In genomic region chr3:173221010-173221409, GRCh38 we compare ENCODE assay signal across 12 cellular contexts.
DNase-seq lines count a peak whose midpoint lies in the region; ATAC-seq and TF ChIP-seq lines count a peak whose summit lies in the region.
"Had no signal": no experiment of that assay in that cellular context is flagged by ENCODE, and none has a peak within 500 bp of the region (broad histone marks: within the 10 kb centered on the region; RNA-seq: fewer than 3 reads in every experiment).

No MANE protein-coding gene starts in this region.

- no peaks in the 10 kb centered on the region for H3K4me1 Mint-ChIP-seq in activated naive CD4-positive, alpha-beta T cell treated with anti-CD3 and anti-CD28 coated beads, Interleukin-2, amount 10 ng/mL, durations not matched to agents 7 days and 5 days
- H3K4me1 Mint-ChIP-seq: IgD-negative memory B cell had no signal

- H3K27ac ChIP-seq in PC-9 (no peak overlapping the region), uterus (no peak overlapping the region), ascending aorta (no peak overlapping the region)
- H3K27ac ChIP-seq: pancreas had no signal

- H3K9me3 ChIP-seq in PC-9 (ENCODE audit: insufficient read depth, low read depth) (no peaks in the 10 kb centered on the region), uterus (no peaks in the 10 kb centered on the region), ascending aorta (peaks cover 0 to 6% of the 10 kb centered on the region in 2 donors), MG63 (no peaks in the 10 kb centered on the region)
- H3K9me3 ChIP-seq: pancreas had no signal

- ATAC-seq in GM18868 (IDR thresholded peaks at IDR 0.05; ENCODE audit: unreplicated experiment) = peak; percentile 55
- ATAC-seq: pancreas had no signal

- intact Hi-C loops in PC-9 (cut with micrococcal nuclease; ENCODE audit: unreplicated experiment) = loop anchor here (10.0 kb wide), 1 partner anchor 334 kb away; no protein-coding TSS in a partner anchor
- intact Hi-C loops in uterus (cut with DNase I; ENCODE audit: low total_unique reads) = no loop called here
- intact Hi-C loops in ascending aorta (cut with DNase I) = no loop called here

- H3K36me3 ChIP-seq in PC-9 (ENCODE audit: low read depth) = no peaks in the 10 kb centered on the region
- no peaks in the 10 kb centered on the region for H3K36me3 ChIP-seq in uterus
- H3K36me3 ChIP-seq in ascending aorta = no peaks in the 10 kb centered on the region
- H3K36me3 ChIP-seq in MG63 = no peaks in the 10 kb centered on the region
- H3K36me3 ChIP-seq: pancreas had no signal

- DNase-seq in AG10803 (ENCODE audit: low read depth) (peak; percentile 1), PC-9 (peak; percentile 11 to 31), fibroblast of peridontal ligament (ENCODE audit: extremely low read depth) (peak; percentile 13), uterus (no peak), ascending aorta (ENCODE audit: low spot score in 2 of 2) (no peak), MG63 (no peak)
- DNase-seq in activated naive CD4-positive, alpha-beta T cell treated with anti-CD3 and anti-CD28 coated beads, Interleukin-2, amount 10 ng/mL, durations not matched to agents 7 days and 5 days = no peak
- DNase-seq: pancreas; stimulated activated CD8-positive, alpha-beta memory T cell treated with anti-CD3 and anti-CD28 coated beads, Interleukin-4, amount 100 ng/mL, for 48 hours; T-helper 9 cell had no signal

- POLR2A ChIA-PET in PC-9 (lab: Charles Lee; ENCODE audit: unreplicated experiment) = interaction anchor here (0.7 kb wide), 1 partner anchor 1643 kb away, joined by 4 read pairs; no protein-coding TSS in a partner anchor

- H3K4me1 ChIP-seq in PC-9 (replicated peaks; ENCODE audit: insufficient read depth) = no peaks in the 10 kb centered on the region
- H3K4me1 ChIP-seq in uterus = no peaks in the 10 kb centered on the region
- no peaks in the 10 kb centered on the region for H3K4me1 ChIP-seq in ascending aorta
- H3K4me1 ChIP-seq: pancreas had no signal

- no peak overlapping the region for H3K4me3 Mint-ChIP-seq in activated naive CD4-positive, alpha-beta T cell treated with anti-CD3 and anti-CD28 coated beads, Interleukin-2, amount 10 ng/mL, durations not matched to agents 7 days and 5 days
- H3K4me3 Mint-ChIP-seq: IgD-negative memory B cell had no signal

- CTCF ChIA-PET in PC-9 (lab: Charles Lee) = no interaction called here
- CTCF ChIA-PET in activated naive CD4-positive, alpha-beta T cell treated with anti-CD3 and anti-CD28 coated beads, Interleukin-2, amount 10 ng/mL, durations not matched to agents 7 days and 5 days (lab: Charles Lee) = interaction anchor here (0.6 kb wide), 1 partner anchor 82 kb away, joined by 3 read pairs; no protein-coding TSS in a partner anchor

- H3F3A ChIP-seq in PC-9 (ENCODE audit: insufficient read depth, low read depth) = no peaks in the 10 kb centered on the region

- H3K27ac Mint-ChIP-seq in activated naive CD4-positive, alpha-beta T cell treated with anti-CD3 and anti-CD28 coated beads, Interleukin-2, amount 10 ng/mL, durations not matched to agents 7 days and 5 days = no peak overlapping the region
- H3K27ac Mint-ChIP-seq: IgD-negative memory B cell had no signal

- H3K36me3 Mint-ChIP-seq in activated naive CD4-positive, alpha-beta T cell treated with anti-CD3 and anti-CD28 coated beads, Interleukin-2, amount 10 ng/mL, durations not matched to agents 7 days and 5 days = no peaks in the 10 kb centered on the region
- H3K36me3 Mint-ChIP-seq: IgD-negative memory B cell had no signal

- TF ChIP-seq CTCF in AG10803 (conservative IDR thresholded peaks at IDR 0.05; ENCODE audit: low read length) (peak; percentile 29), PC-9 (conservative IDR thresholded peaks at IDR 0.05) (peak; percentile 65), uterus (IDR thresholded peaks at IDR 0.05) (no peak), ascending aorta (IDR thresholded peaks at IDR 0.05) (no peak)

- no TSS peak for BruUV-seq in PC-9 (replicated peaks; lab: Mats Ljungman, UMichigan)

- no peak overlapping the region for H3K4me2 ChIP-seq in PC-9

- no peaks in the 10 kb centered on the region for H3K9me3 Mint-ChIP-seq in activated naive CD4-positive, alpha-beta T cell treated with anti-CD3 and anti-CD28 coated beads, Interleukin-2, amount 10 ng/mL, durations not matched to agents 7 days and 5 days

- H3K27me3 Mint-ChIP-seq in activated naive CD4-positive, alpha-beta T cell treated with anti-CD3 and anti-CD28 coated beads, Interleukin-2, amount 10 ng/mL, durations not matched to agents 7 days and 5 days = no peaks in the 10 kb centered on the region
- H3K27me3 Mint-ChIP-seq: IgD-negative memory B cell had no signal

- H3K79me2 ChIP-seq in PC-9 (ENCODE audit: low read depth) = no peaks in the 10 kb centered on the region

- no peak overlapping the region; the same call in 1 of the 2 replicates for H2AFZ ChIP-seq in PC-9

- no peak for TF ChIP-seq POLR2A in uterus (IDR thresholded peaks at IDR 0.05)

- H3K27me3 ChIP-seq in PC-9 (ENCODE audit: insufficient read depth, low read depth) (no peaks in the 10 kb centered on the region), uterus (no peaks in the 10 kb centered on the region), ascending aorta (no peaks in the 10 kb centered on the region), MG63 (no peaks in the 10 kb centered on the region)
- H3K27me3 ChIP-seq: pancreas had no signal

- H3K4me3 ChIP-seq in AG10803 (ENCODE audit: low read length) = no peak overlapping the region
- H3K4me3 ChIP-seq in PC-9 = no peak overlapping the region
- no peak overlapping the region for H3K4me3 ChIP-seq in uterus
- no peak overlapping the region for H3K4me3 ChIP-seq in ascending aorta
- H3K4me3 ChIP-seq in MG63 = no peak overlapping the region
- H3K4me3 ChIP-seq: pancreas had no signal

- H4K20me1 ChIP-seq in PC-9 (ENCODE audit: insufficient read depth) = no peaks in the 10 kb centered on the region

- no peaks in the 10 kb centered on the region for H3K9me2 ChIP-seq in PC-9 (ENCODE audit: insufficient read depth)

Comparison
In these comparisons a context has a peak if more than half of its experiments do, and no peak if none do; other contexts are left out.
1. DNase-seq: peak in AG10803 (single experiment), PC-9 (2 of 2) and fibroblast of peridontal ligament (single experiment); none in activated naive CD4-positive, alpha-beta T cell treated with anti-CD3 and anti-CD28 coated beads, Interleukin-2, amount 10 ng/mL, durations not matched to agents 7 days and 5 days (single experiment), uterus (0 of 2), ascending aorta (0 of 2) and MG63 (single experiment).
2. CTCF ChIP-seq: peak in AG10803 (single experiment) and PC-9 (single experiment); none in uterus (0 of 4) and ascending aorta (0 of 3).